ENCODE assay signal across 8 cellular contexts in the genomic region with DNA sequence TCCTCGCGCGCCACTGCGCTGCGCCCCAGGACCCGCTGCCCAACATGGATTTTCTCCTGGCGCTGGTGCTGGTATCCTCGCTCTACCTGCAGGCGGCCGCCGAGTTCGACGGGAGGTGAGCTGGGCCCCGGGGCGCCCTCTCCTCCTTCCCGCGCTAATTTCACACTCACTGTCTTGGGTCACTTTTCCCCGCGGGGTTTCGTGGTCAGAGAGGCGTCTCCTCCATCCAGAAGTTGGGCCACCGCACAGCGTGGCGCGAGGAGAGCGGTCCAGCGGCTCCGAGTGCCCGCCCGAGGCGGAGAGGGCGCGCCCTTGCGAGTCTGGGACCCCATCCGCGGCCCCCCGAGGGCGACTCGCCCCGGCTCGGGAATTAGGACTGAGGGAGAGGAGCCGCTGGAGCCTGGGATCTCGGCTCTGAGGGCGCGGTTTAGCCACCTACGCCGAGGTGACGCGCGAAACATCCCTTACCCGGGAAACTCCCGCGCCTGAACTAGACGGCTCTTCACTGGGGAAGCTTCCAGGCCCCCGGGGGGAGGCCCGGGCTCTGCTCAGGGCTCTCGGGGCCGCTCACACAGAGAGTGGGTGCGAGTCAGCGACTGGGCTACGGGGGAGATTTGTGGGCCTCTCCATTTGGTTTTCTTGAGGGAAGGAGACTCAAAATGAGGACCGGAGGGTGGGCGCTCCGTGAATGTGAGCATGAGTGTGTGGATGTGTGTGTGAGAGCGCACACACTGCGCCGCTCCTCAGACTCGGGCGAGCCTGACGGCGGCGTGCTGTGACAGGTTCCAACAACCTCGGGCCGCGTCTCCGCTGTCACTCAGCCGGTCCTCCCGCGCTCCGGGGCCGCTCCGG. TPM values are rescaled to one million over a fixed set of nuclear protein-coding genes. Genes with fewer than 3 reads are reported as not detected.
DNase-seq lines count a peak whose midpoint lies in the region; ATAC-seq and TF ChIP-seq lines count a peak whose summit lies in the region.

No MANE protein-coding gene starts in this region.

- no peak for TF ChIP-seq POLR2A in esophagus squamous epithelium (IDR thresholded peaks at IDR 0.05)

- H3K4me3 Mint-ChIP-seq in neural progenitor cell, result peak overlapping the region; percentile 81

- H3K27me3 ChIP-seq in OCI-LY3 (ENCODE audit: low read depth, low read length) (peaks cover 17% of the 10 kb centered on the region; the same call in 1 of the 2 replicates), esophagus squamous epithelium (peaks cover 0 to 19% (median 0%) of the 10 kb centered on the region in 4 donors), neural progenitor cell (peaks cover 99% of the 10 kb centered on the region)

- H3K27ac Mint-ChIP-seq in neural progenitor cell, result no peak overlapping the region

- TF ChIP-seq CTCF in OCI-LY3 (IDR thresholded peaks at IDR 0.05; ENCODE audit: low read depth, low read length) (no peak), esophagus squamous epithelium (IDR thresholded peaks at IDR 0.05) (peak in 1 of 6 experiments; percentile 41), neural progenitor cell (IDR thresholded peaks at IDR 0.05) (peak; percentile 19)

- H3K9ac ChIP-seq in OCI-LY3 (ENCODE audit: low read length) (no peak overlapping the region), neural progenitor cell (no peak overlapping the region)

- H3K9me3 Mint-ChIP-seq in neural progenitor cell, result no peaks in the 10 kb centered on the region

- H3K4me3 ChIP-seq in OCI-LY3 (ENCODE audit: low read length), result peak overlapping the region; percentile 77
- H3K4me3 ChIP-seq in esophagus squamous epithelium, result peak overlapping the region; percentile 57 to 78 (median 71)
- peak overlapping the region; percentile 72 for H3K4me3 ChIP-seq in neural progenitor cell

- H3K4me1 ChIP-seq in OCI-LY3 (ENCODE audit: low read length) (0 out of 2 replicates have a peak, but pooled peaks cover 3% of the 10 kb centered on the region), esophagus squamous epithelium (peaks cover 0 to 42% (median 4%) of the 10 kb centered on the region in 3 donors), neural progenitor cell (peaks cover 3% of the 10 kb centered on the region)

- peak; percentile 37 for ATAC-seq in HG02870 (IDR thresholded peaks at IDR 0.05; ENCODE audit: unreplicated experiment)

- peak overlapping the region; percentile 79 for H3K4me2 ChIP-seq in OCI-LY3 (ENCODE audit: low read length)
- H3K4me2 ChIP-seq in neural progenitor cell, result peak overlapping the region; percentile 97

- peaks cover 63% of the 10 kb centered on the region for H3K27me3 Mint-ChIP-seq in neural progenitor cell (ENCODE audit: insufficient read depth, low read depth)

- H3K27ac ChIP-seq in OCI-LY3 (ENCODE audit: low read length) (no peak overlapping the region), esophagus squamous epithelium (peak overlapping the region; percentile 79 to 82 (median 80)), neural progenitor cell (no peak overlapping the region)

- H3K36me3 ChIP-seq in OCI-LY3 (replicated peaks; ENCODE audit: low read depth, low read length) (no peaks in the 10 kb centered on the region), esophagus squamous epithelium (no peaks in the 10 kb centered on the region), neural progenitor cell (no peaks in the 10 kb centered on the region)

- peaks cover 3% of the 10 kb centered on the region for H3F3A ChIP-seq in neural progenitor cell (ENCODE audit: low read depth)

- H3K4me1 Mint-ChIP-seq in neural progenitor cell, result peaks cover 4% of the 10 kb centered on the region

- WGBS in esophagus squamous epithelium, 2 donors, result 0% methylated on average over 1 to 6 of the region's 82 CpGs

- peak overlapping the region; percentile 72; the same call in 1 of the 2 replicates for H2AFZ ChIP-seq in OCI-LY3 (ENCODE audit: low read depth, low read length)
- peak overlapping the region; percentile 91 for H2AFZ ChIP-seq in neural progenitor cell (replicated peaks)

- H4K20me1 ChIP-seq in OCI-LY3 (ENCODE audit: insufficient read depth, low read length) (no peaks in the 10 kb centered on the region), neural progenitor cell (ENCODE audit: low read depth) (peaks cover 4% of the 10 kb centered on the region)

- no peaks in the 10 kb centered on the region for H3K9me3 ChIP-seq in OCI-LY3 (ENCODE audit: insufficient read depth, low read length)
- H3K9me3 ChIP-seq in esophagus squamous epithelium, result no peaks in the 10 kb centered on the region
- H3K9me3 ChIP-seq in neural progenitor cell (ENCODE audit: low read depth), result no peaks in the 10 kb centered on the region

- H3K36me3 Mint-ChIP-seq in neural progenitor cell, result no peaks in the 10 kb centered on the region

- peak in 2 of 3 experiments; percentile 7 to 16 for DNase-seq in activated CD8-positive, alpha-beta memory T cell treated with anti-CD3 and anti-CD28 coated beads for 48 hours (ENCODE audit: low read depth in 2 of 3, low spot score in 2 of 3)
- DNase-seq in activated CD8-positive, alpha-beta memory T cell treated with anti-CD3 and anti-CD28 coated beads, Interleukin-2, amount 50 U/mL, for 4 hours, result no peak
- DNase-seq in esophagus squamous epithelium (lab: John Stamatoyannopoulos, UW), result no peak
- peak; percentile 77 for DNase-seq in neural progenitor cell (ENCODE audit: low spot score)
- DNase-seq in KG1 (lab: John Stamatoyannopoulos, UW), result no peak
- no peak for DNase-seq in cortex of kidney (lab: John Stamatoyannopoulos, UW)

- intact Hi-C loops in esophagus squamous epithelium (cut with DNase I), result no loop called here

- H3K79me2 ChIP-seq in OCI-LY3 (ENCODE audit: low read length) (no peaks in the 10 kb centered on the region), neural progenitor cell (ENCODE audit: low read depth) (no peaks in the 10 kb centered on the region)

RNA-seq across cellular contexts. Expression of gene NPNT, which starts 0.6 kb away (rescaled TPM):
- total RNA-seq in esophagus squamous epithelium (10 to 100 TPM in 3 of 4 donors, 1 to 10 TPM in 1; 7.5 to 17.2 (median 15.7) TPM), neural progenitor cell (ENCODE audit: low replicate concordance) (0.22 TPM in 1 of 2 replicates, not detected in the other)

Comparison
In these comparisons a context has a peak if more than half of its experiments do, and no peak if none do; other contexts are left out.
1. DNase-seq: peak in activated CD8-positive, alpha-beta memory T cell treated with anti-CD3 and anti-CD28 coated beads for 48 hours (2 of 3) and neural progenitor cell (single experiment); none in activated CD8-positive, alpha-beta memory T cell treated with anti-CD3 and anti-CD28 coated beads, Interleukin-2, amount 50 U/mL, for 4 hours (single experiment), esophagus squamous epithelium (single experiment), KG1 (single experiment) and cortex of kidney (single experiment).
2. H3K27ac ChIP-seq: peak in esophagus squamous epithelium (4 of 4); none in OCI-LY3 (single experiment) and neural progenitor cell (single experiment).
3. Peak in every context shown above with its lines, with median percentiles within 50 percentile points of each other: H3K4me3 ChIP-seq.